16 cellular contexts compared by ENCODE assay signal in genomic region chr7:46247622-46248181, GRCh38.
DNase-seq lines count a peak whose midpoint lies in the region; ATAC-seq and TF ChIP-seq lines count a peak whose summit lies in the region.
"Had no signal": no experiment of that assay in that cellular context is flagged by ENCODE, and none has a peak within 500 bp of the region (broad histone marks: within the 10 kb centered on the region; RNA-seq: fewer than 3 reads in every experiment).

No MANE protein-coding gene starts in this region.

- no peak overlapping the region for H3K4ac ChIP-seq in trophoblast cell (ENCODE audit: low read depth, low read length)

- no peak overlapping the region for H3K14ac ChIP-seq in trophoblast cell (ENCODE audit: low read length)

- H2AK5ac ChIP-seq in trophoblast cell (ENCODE audit: low read length) = no peak overlapping the region

- H2BK12ac ChIP-seq in trophoblast cell (ENCODE audit: low read length) = no peak overlapping the region

- no peak overlapping the region for H3K18ac ChIP-seq in trophoblast cell (ENCODE audit: low read length)

- H4K8ac ChIP-seq in trophoblast cell (ENCODE audit: low read depth, low read length) = no peak overlapping the region

- H3K36me3 ChIP-seq in GM23248 (ENCODE audit: low read depth) = no peaks in the 10 kb centered on the region; the same call in 1 of the 2 replicates
- H3K36me3 ChIP-seq in trophoblast cell (ENCODE audit: control insufficient read depth in 1 of 2, insufficient read depth in 2 of 2, low read length in 2 of 2) = no peaks in the 10 kb centered on the region
- no peaks in the 10 kb centered on the region for H3K36me3 ChIP-seq in colonic mucosa
- H3K36me3 ChIP-seq in BE2C = no peaks in the 10 kb centered on the region

- no peak overlapping the region for H2BK5ac ChIP-seq in trophoblast cell (ENCODE audit: low read depth, low read length, poor library complexity)

- DNase-seq in AG10803 (ENCODE audit: low read depth) (peak; percentile 16), GM23248 (peak; percentile 9), fibroblast of the aortic adventitia (ENCODE audit: low read depth) (peak; percentile 30), trophoblast cell (no peak), colonic mucosa (no peak), right cardiac atrium (no peak), NCI-H446 treated with DMSO at 0.1 percent for 48 hours (lab: John Stamatoyannopoulos, UW) (no peak), BE2C (no peak)
- DNase-seq: AML-193; C1 segment of cervical spinal cord; Calu3; CD4-positive, alpha-beta T cell; DMS 273 treated with DMSO at 0.1 percent for 48 hours; GOT3; H9 had no signal

- H3K79me1 ChIP-seq in trophoblast cell (ENCODE audit: low read length) = peaks cover 21% of the 10 kb centered on the region

- H3K4me2 ChIP-seq in GM23248 (ENCODE audit: unreplicated experiment) (no peak overlapping the region), trophoblast cell (ENCODE audit: low read length) (no peak overlapping the region)

- no peak for ATAC-seq in right cardiac atrium
- ATAC-seq: HepG2 had no signal

- no peaks in the 10 kb centered on the region for H4K20me1 ChIP-seq in GM23248 (ENCODE audit: insufficient read depth)

- H3K23ac ChIP-seq in trophoblast cell (ENCODE audit: low read length) = no peak overlapping the region

- in situ Hi-C loops in GM23248 (cut with MboI) = no loop called here

- no peak overlapping the region for H3K27ac ChIP-seq in GM23248
- H3K27ac ChIP-seq in trophoblast cell (ENCODE audit: low read depth, low read length) = no peak overlapping the region
- H3K27ac ChIP-seq in colonic mucosa = no peak overlapping the region
- no peak overlapping the region for H3K27ac ChIP-seq in right cardiac atrium (ENCODE audit: low read length)

- H2BK120ac ChIP-seq in trophoblast cell (ENCODE audit: insufficient read depth, low read length, poor library complexity) = peak overlapping the region; percentile 10

- H2AFZ ChIP-seq in GM23248 (no peak overlapping the region), trophoblast cell (ENCODE audit: insufficient read depth, low read length, poor library complexity) (no peak overlapping the region)

- no peaks in the 10 kb centered on the region for H3F3A ChIP-seq in GM23248 (ENCODE audit: insufficient read depth)

- no peak overlapping the region for H4K91ac ChIP-seq in trophoblast cell (ENCODE audit: low read depth, low read length)

- H3K9ac ChIP-seq in GM23248 (no peak overlapping the region), trophoblast cell (ENCODE audit: low read length) (no peak overlapping the region), colonic mucosa (ENCODE audit: low read depth in 2 of 2, low read length in 2 of 2) (no peak overlapping the region)

- no peaks in the 10 kb centered on the region for H3K9me3 ChIP-seq in GM23248 (ENCODE audit: low read depth)
- H3K9me3 ChIP-seq in trophoblast cell (ENCODE audit: insufficient read depth, low read depth, low read length) = no peaks in the 10 kb centered on the region
- no peaks in the 10 kb centered on the region for H3K9me3 ChIP-seq in colonic mucosa
- no peaks in the 10 kb centered on the region for H3K9me3 ChIP-seq in right cardiac atrium (ENCODE audit: control insufficient read depth, low read length)
- no peaks in the 10 kb centered on the region for H3K9me3 ChIP-seq in BE2C

- peaks cover 6% of the 10 kb centered on the region; the same call in 1 of the 2 replicates for H3K9me2 ChIP-seq in GM23248 (ENCODE audit: insufficient read depth)

- H3K4me3 ChIP-seq in AG10803 (ENCODE audit: low read length) (no peak overlapping the region), GM23248 (no peak overlapping the region), fibroblast of the aortic adventitia (ENCODE audit: low read depth, low read length) (no peak overlapping the region), trophoblast cell (ENCODE audit: low read depth, low read length) (no peak overlapping the region), colonic mucosa (no peak overlapping the region), right cardiac atrium (ENCODE audit: low read length) (no peak overlapping the region), BE2C (ENCODE audit: low read depth, low read length) (no peak overlapping the region)

- intact Hi-C loops in colonic mucosa (cut with DNase I) (no loop called here), right cardiac atrium (cut with DNase I) (no loop called here)

- H3K4me1 ChIP-seq in GM23248 (ENCODE audit: insufficient read depth) = peaks cover 10% of the 10 kb centered on the region
- peaks cover 7 to 10% of the 10 kb centered on the region in 2 experiments for H3K4me1 ChIP-seq in trophoblast cell (ENCODE audit: control insufficient read depth in 1 of 2, insufficient read depth in 2 of 2, low read length in 2 of 2)
- H3K4me1 ChIP-seq in colonic mucosa = no peaks in the 10 kb centered on the region
- no peaks in the 10 kb centered on the region for H3K4me1 ChIP-seq in right cardiac atrium (ENCODE audit: control insufficient read depth, insufficient read depth, low read length)
- no peaks in the 10 kb centered on the region for H3K4me1 ChIP-seq in BE2C

- H3K79me2 ChIP-seq in GM23248 (ENCODE audit: insufficient read depth) (no peaks in the 10 kb centered on the region), trophoblast cell (ENCODE audit: control insufficient read depth, insufficient read depth, low read length, poor library complexity) (no peaks in the 10 kb centered on the region)

- H3K27me3 ChIP-seq in GM23248 (replicated peaks; ENCODE audit: insufficient read depth) (no peaks in the 10 kb centered on the region), trophoblast cell (ENCODE audit: insufficient read depth, low read length) (no peaks in the 10 kb centered on the region), colonic mucosa (no peaks in the 10 kb centered on the region), right cardiac atrium (ENCODE audit: control insufficient read depth, insufficient read depth) (no peaks in the 10 kb centered on the region), BE2C (no peaks in the 10 kb centered on the region)

- WGBS in GM23248 (ENCODE audit: low coverage in 1 of 2, low lambda C conversion rate in 2 of 2, missing lambda C conversion rate in 2 of 2), 2 experiments = 86 to 91% methylated on average over 1 of the region's 1 CpG
- WGBS in trophoblast cell (ENCODE audit: extremely low coverage, insufficient coverage, insufficient read length) = no CpG with 5 or more reads among the region's 1 CpG
- 87% methylated on average over 1 of the region's 1 CpG for WGBS in right cardiac atrium

- TF ChIP-seq CTCF in AG10803 (conservative IDR thresholded peaks at IDR 0.05; ENCODE audit: low read length) = no peak
- TF ChIP-seq CTCF in fibroblast of the aortic adventitia (IDR thresholded peaks at IDR 0.05; ENCODE audit: insufficient read depth, low read length) = no peak
- TF ChIP-seq CTCF in colonic mucosa (IDR thresholded peaks at IDR 0.05) = no peak
- TF ChIP-seq CTCF in BE2C (IDR thresholded peaks at IDR 0.05; ENCODE audit: low read depth, low read length) = no peak

- no peak overlapping the region for H4K12ac ChIP-seq in trophoblast cell (ENCODE audit: low read depth, low read length)

Comparison
In these comparisons a context has a peak if more than half of its experiments do, and no peak if none do; other contexts are left out.
1. DNase-seq: peak in AG10803 (single experiment), GM23248 (single experiment) and fibroblast of the aortic adventitia (single experiment); none in trophoblast cell (0 of 2), colonic mucosa (single experiment), right cardiac atrium (0 of 3), NCI-H446 treated with DMSO at 0.1 percent for 48 hours (single experiment) and BE2C (single experiment).